In the genomic region with DNA sequence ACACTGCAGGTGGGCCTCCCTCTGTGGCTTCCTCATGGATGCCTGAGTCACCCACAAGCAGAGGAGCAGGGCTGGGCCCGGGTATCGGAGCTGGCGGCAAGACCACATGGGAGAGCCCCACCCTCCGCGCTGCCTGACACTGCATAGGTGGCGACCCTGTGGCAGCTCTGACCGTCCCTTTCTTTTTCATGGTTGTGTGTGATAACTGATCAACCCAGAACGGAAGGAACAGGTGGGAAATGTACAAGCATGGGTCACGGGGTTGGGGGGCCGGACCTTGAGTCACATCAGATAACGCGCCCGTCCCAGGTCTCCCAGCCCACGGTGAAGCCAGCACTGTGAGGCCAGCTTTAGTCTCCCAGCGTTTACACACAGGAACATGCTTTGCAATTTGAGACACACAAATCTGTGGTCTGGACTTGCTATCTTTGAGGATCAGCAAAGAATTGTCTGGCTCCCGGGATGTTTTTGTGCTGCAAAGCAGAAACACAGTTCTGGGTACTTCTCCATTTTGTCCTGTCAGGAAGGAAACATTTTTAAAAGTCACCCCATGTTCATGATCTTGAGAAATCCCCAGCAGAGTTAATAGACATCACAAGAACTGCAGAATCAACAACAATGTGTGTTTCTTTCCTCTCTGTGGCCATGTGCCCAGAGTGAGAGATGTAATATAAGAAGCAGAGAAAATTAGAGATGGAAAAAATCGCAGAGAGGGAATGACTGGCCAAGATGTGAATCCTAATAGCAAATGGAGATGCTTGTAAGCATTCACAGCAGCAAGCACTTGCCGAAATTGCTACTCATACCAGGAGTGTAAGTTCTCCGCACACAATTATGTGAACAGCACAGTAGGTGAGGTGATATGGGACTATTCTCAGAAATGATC, we compare ENCODE assay signal across 1 cellular context.
A peak's percentile ranks its signal among the peaks of the same experiment; 100 is the strongest.
TF ChIP-seq lines count a peak whose summit lies in the region.

No MANE protein-coding gene starts in this region.

TF ChIP-seq in IMR-90, 13 proteins besides CTCF, POLR2A, EP300 and RAD21:
- TF ChIP-seq, protein P1, sequence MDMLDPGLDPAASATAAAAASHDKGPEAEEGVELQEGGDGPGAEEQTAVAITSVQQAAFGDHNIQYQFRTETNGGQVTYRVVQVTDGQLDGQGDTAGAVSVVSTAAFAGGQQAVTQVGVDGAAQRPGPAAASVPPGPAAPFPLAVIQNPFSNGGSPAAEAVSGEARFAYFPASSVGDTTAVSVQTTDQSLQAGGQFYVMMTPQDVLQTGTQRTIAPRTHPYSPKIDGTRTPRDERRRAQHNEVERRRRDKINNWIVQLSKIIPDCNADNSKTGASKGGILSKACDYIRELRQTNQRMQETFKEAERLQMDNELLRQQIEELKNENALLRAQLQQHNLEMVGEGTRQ (IDR thresholded peaks at IDR 0.05; ENCODE audit: low read depth, low read length), result 0 out of 2 replicates have a peak, but pooled peaks have one; percentile 8
- TF ChIP-seq NFE2L2 (IDR thresholded peaks at IDR 0.05; ENCODE audit: low read depth, low read length), result no peak
